In genomic region chr4:147794787-147795413, GRCh38 we compare ENCODE assay signal across 10 cellular contexts.
DNase-seq lines count a peak whose midpoint lies in the region; ATAC-seq and TF ChIP-seq lines count a peak whose summit lies in the region.
"Had no signal": no experiment of that assay in that cellular context is flagged by ENCODE, and none has a peak within 500 bp of the region (broad histone marks: within the 10 kb centered on the region; RNA-seq: fewer than 3 reads in every experiment).

No MANE protein-coding gene starts in this region.

- peaks cover 55% of the 10 kb centered on the region for H3K4me1 Mint-ChIP-seq in activated CD8-positive, alpha-beta T cell treated with anti-CD3 and anti-CD28 coated beads for 36 hours (ENCODE audit: low read depth)
- peaks cover 54% of the 10 kb centered on the region for H3K4me1 Mint-ChIP-seq in activated CD8-positive, alpha-beta T cell treated with anti-CD3 and anti-CD28 coated beads, Interleukin-2, amount 10 ng/mL, durations not matched to agents 7 days and 5 days (ENCODE audit: low read depth)
- H3K4me1 Mint-ChIP-seq in stimulated activated memory B cell treated with anti-CD40 and anti-IgM and Interleukin-4, amounts not matched to agents 10 μg/mL and 1 μg/mL and 100 μg/mL, for 72 hours: peaks cover 11% of the 10 kb centered on the region
- H3K4me1 Mint-ChIP-seq in WTC11: peaks cover 14% of the 10 kb centered on the region

- ATAC-seq in activated CD8-positive, alpha-beta T cell treated with anti-CD3 and anti-CD28 coated beads for 36 hours: peak; percentile 62
- no peak for ATAC-seq in activated CD8-positive, alpha-beta T cell treated with anti-CD3 and anti-CD28 coated beads, Interleukin-2, amount 10 ng/mL, durations not matched to agents 7 days and 5 days
- peak; percentile 80 for ATAC-seq in HG02588 (IDR thresholded peaks at IDR 0.05; ENCODE audit: unreplicated experiment)
- peak; percentile 79 for ATAC-seq in HG03521 (IDR thresholded peaks at IDR 0.05; ENCODE audit: unreplicated experiment)
- peak; percentile 29 for ATAC-seq in stimulated activated memory B cell treated with anti-CD40 and anti-IgM and Interleukin-4, amounts not matched to agents 10 μg/mL and 1 μg/mL and 100 μg/mL, for 72 hours
- ATAC-seq in WTC11: no peak

- H3K9me3 Mint-ChIP-seq in activated CD8-positive, alpha-beta T cell treated with anti-CD3 and anti-CD28 coated beads for 36 hours: no peaks in the 10 kb centered on the region
- no peaks in the 10 kb centered on the region for H3K9me3 Mint-ChIP-seq in activated CD8-positive, alpha-beta T cell treated with anti-CD3 and anti-CD28 coated beads, Interleukin-2, amount 10 ng/mL, durations not matched to agents 7 days and 5 days (ENCODE audit: insufficient read depth)
- peaks cover 4% of the 10 kb centered on the region for H3K9me3 Mint-ChIP-seq in stimulated activated memory B cell treated with anti-CD40 and anti-IgM and Interleukin-4, amounts not matched to agents 10 μg/mL and 1 μg/mL and 100 μg/mL, for 72 hours
- H3K9me3 Mint-ChIP-seq in WTC11: no peaks in the 10 kb centered on the region

- H3K4me3 Mint-ChIP-seq in activated CD8-positive, alpha-beta T cell treated with anti-CD3 and anti-CD28 coated beads for 36 hours: no peak overlapping the region
- no peak overlapping the region for H3K4me3 Mint-ChIP-seq in activated CD8-positive, alpha-beta T cell treated with anti-CD3 and anti-CD28 coated beads, Interleukin-2, amount 10 ng/mL, durations not matched to agents 7 days and 5 days
- H3K4me3 Mint-ChIP-seq in stimulated activated memory B cell treated with anti-CD40 and anti-IgM and Interleukin-4, amounts not matched to agents 10 μg/mL and 1 μg/mL and 100 μg/mL, for 72 hours: no peak overlapping the region
- no peak overlapping the region for H3K4me3 Mint-ChIP-seq in WTC11

- peaks cover 1% of the 10 kb centered on the region for H3K27me3 Mint-ChIP-seq in activated CD8-positive, alpha-beta T cell treated with anti-CD3 and anti-CD28 coated beads for 36 hours
- H3K27me3 Mint-ChIP-seq in activated CD8-positive, alpha-beta T cell treated with anti-CD3 and anti-CD28 coated beads, Interleukin-2, amount 10 ng/mL, durations not matched to agents 7 days and 5 days (ENCODE audit: low read depth): peaks cover 5% of the 10 kb centered on the region
- peaks cover 12% of the 10 kb centered on the region for H3K27me3 Mint-ChIP-seq in stimulated activated memory B cell treated with anti-CD40 and anti-IgM and Interleukin-4, amounts not matched to agents 10 μg/mL and 1 μg/mL and 100 μg/mL, for 72 hours
- H3K27me3 Mint-ChIP-seq in WTC11 (ENCODE audit: low read depth): no peaks in the 10 kb centered on the region

- no peak for DNase-seq in activated CD8-positive, alpha-beta T cell treated with anti-CD3 and anti-CD28 coated beads for 36 hours
- no peak for DNase-seq in activated CD8-positive, alpha-beta T cell treated with anti-CD3 and anti-CD28 coated beads, Interleukin-2, amount 10 ng/mL, durations not matched to agents 7 days and 5 days
- DNase-seq in middle frontal gyrus (ENCODE audit: extremely low spot score, low spot score) (no peak), WTC11 (ENCODE audit: low spot score) (no peak), GM19238 (ENCODE audit: insufficient read length, low spot score) (no peak)
- DNase-seq: activated CD8-positive, alpha-beta memory T cell treated with anti-CD3 and anti-CD28 coated beads, Interleukin-2, amount 50 U/mL, for 4 hours; dorsolateral prefrontal cortex had no signal

- H3K27ac Mint-ChIP-seq in activated CD8-positive, alpha-beta T cell treated with anti-CD3 and anti-CD28 coated beads for 36 hours: peak overlapping the region; percentile 43
- no peak overlapping the region for H3K27ac Mint-ChIP-seq in activated CD8-positive, alpha-beta T cell treated with anti-CD3 and anti-CD28 coated beads, Interleukin-2, amount 10 ng/mL, durations not matched to agents 7 days and 5 days
- no peak overlapping the region for H3K27ac Mint-ChIP-seq in stimulated activated memory B cell treated with anti-CD40 and anti-IgM and Interleukin-4, amounts not matched to agents 10 μg/mL and 1 μg/mL and 100 μg/mL, for 72 hours
- H3K27ac Mint-ChIP-seq in WTC11: no peak overlapping the region

- no peaks in the 10 kb centered on the region for H3K36me3 Mint-ChIP-seq in activated CD8-positive, alpha-beta T cell treated with anti-CD3 and anti-CD28 coated beads for 36 hours (ENCODE audit: low read depth)
- no peaks in the 10 kb centered on the region for H3K36me3 Mint-ChIP-seq in activated CD8-positive, alpha-beta T cell treated with anti-CD3 and anti-CD28 coated beads, Interleukin-2, amount 10 ng/mL, durations not matched to agents 7 days and 5 days (ENCODE audit: low read depth)
- no peaks in the 10 kb centered on the region for H3K36me3 Mint-ChIP-seq in stimulated activated memory B cell treated with anti-CD40 and anti-IgM and Interleukin-4, amounts not matched to agents 10 μg/mL and 1 μg/mL and 100 μg/mL, for 72 hours
- no peaks in the 10 kb centered on the region for H3K36me3 Mint-ChIP-seq in WTC11

- POLR2A ChIA-PET in activated CD8-positive, alpha-beta T cell treated with anti-CD3 and anti-CD28 coated beads for 36 hours (lab: Charles Lee): interaction anchor here (1.1 kb wide), 1 partner anchor 42 kb away, joined by 3 read pairs; no protein-coding TSS in a partner anchor
- POLR2A ChIA-PET in activated CD8-positive, alpha-beta T cell treated with anti-CD3 and anti-CD28 coated beads, Interleukin-2, amount 10 ng/mL, durations not matched to agents 7 days and 5 days (lab: Charles Lee): interaction anchor here (1.3 kb wide), 1 partner anchor 63 kb away, joined by 4 read pairs; the partner anchor contains the start of gene ARHGAP10
- POLR2A ChIA-PET in WTC11 (lab: Charles Lee): no interaction called here

- CTCF ChIA-PET in activated CD8-positive, alpha-beta T cell treated with anti-CD3 and anti-CD28 coated beads for 36 hours (lab: Charles Lee): interaction anchor here (1.7 to 5.3 kb wide), 2 partner anchors 9 to 71 kb away, joined by 9 to 30 read pairs; no protein-coding TSS in a partner anchor
- CTCF ChIA-PET in activated CD8-positive, alpha-beta T cell treated with anti-CD3 and anti-CD28 coated beads, Interleukin-2, amount 10 ng/mL, durations not matched to agents 7 days and 5 days (lab: Charles Lee): interaction anchor here (1.2 to 3.4 kb wide), 5 partner anchors 8 to 72 kb away, joined by 3 to 38 read pairs (median 4); no protein-coding TSS in a partner anchor
- CTCF ChIA-PET in WTC11 (lab: Charles Lee): no interaction called here

- no peak for TF ChIP-seq CTCF in activated CD8-positive, alpha-beta T cell treated with anti-CD3 and anti-CD28 coated beads for 36 hours (IDR thresholded peaks at IDR 0.05)
- no peak for TF ChIP-seq CTCF in WTC11 (IDR thresholded peaks at IDR 0.05)

- intact Hi-C loops in activated CD8-positive, alpha-beta T cell treated with anti-CD3 and anti-CD28 coated beads for 36 hours (cut with micrococcal nuclease): no loop called here

TF ChIP-seq in WTC11, 78 proteins besides CTCF, POLR2A, EP300 and RAD21 (continues in another document):
- TF ChIP-seq GRHL2 (CRISPR knock-in tag; IDR thresholded peaks at IDR 0.05; ENCODE audit: insufficient replicate concordance, severe bottlenecking) (no peak), SOX15 (CRISPR knock-in tag; IDR thresholded peaks at IDR 0.05) (no peak), E2F1 (CRISPR knock-in tag; IDR thresholded peaks at IDR 0.05) (no peak), OVOL2 (CRISPR knock-in tag; IDR thresholded peaks at IDR 0.05; ENCODE audit: borderline replicate concordance) (no peak), ZNF281 (CRISPR knock-in tag; IDR thresholded peaks at IDR 0.05) (no peak), ZMAT4 (CRISPR knock-in tag; IDR thresholded peaks at IDR 0.05) (no peak)

Comparison
In these comparisons a context has a peak if more than half of its experiments do, and no peak if none do; other contexts are left out.
1. ATAC-seq: peak in activated CD8-positive, alpha-beta T cell treated with anti-CD3 and anti-CD28 coated beads for 36 hours (single experiment), HG02588 (single experiment), HG03521 (single experiment) and stimulated activated memory B cell treated with anti-CD40 and anti-IgM and Interleukin-4, amounts not matched to agents 10 μg/mL and 1 μg/mL and 100 μg/mL, for 72 hours (single experiment); none in activated CD8-positive, alpha-beta T cell treated with anti-CD3 and anti-CD28 coated beads, Interleukin-2, amount 10 ng/mL, durations not matched to agents 7 days and 5 days (single experiment) and WTC11 (single experiment).